Comparison of ENCODE assay signal across 8 cellular contexts in genomic region chr19:17282488-17283256, GRCh38. TPM values are rescaled to one million over a fixed set of nuclear protein-coding genes. Genes with fewer than 3 reads are reported as not detected.
A peak's percentile ranks its signal among the peaks of the same experiment; 100 is the strongest.
DNase-seq lines count a peak whose midpoint lies in the region; ATAC-seq and TF ChIP-seq lines count a peak whose summit lies in the region.

No MANE protein-coding gene starts in this region.

- H3K4me2 ChIP-seq in PC-9, result peak overlapping the region; percentile 73

- TF ChIP-seq CTCF in AG09319 (IDR thresholded peaks at IDR 0.05; ENCODE audit: low read depth, low read length) (peak; percentile 81), PC-9 (conservative IDR thresholded peaks at IDR 0.05) (peak; percentile 95), nephron (IDR thresholded peaks at IDR 0.05; ENCODE audit: unreplicated experiment in 3 of 3) (peak; percentile 91 to 95 (median 93))

- no peak for DNase-seq in AG09319 (ENCODE audit: extremely low read depth, low read depth)
- DNase-seq in HuH-7.5 (ENCODE audit: low spot score), result peak; percentile 96
- DNase-seq in PC-9, result peak; percentile 61 to 88
- DNase-seq in activated T-cell treated with anti-CD3 and anti-CD28 coated beads, Interleukin-2, amount 50 U/mL, for 4 hours, result peak; percentile 73
- DNase-seq in fibroblast of peridontal ligament (ENCODE audit: extremely low read depth), result peak; percentile 59
- DNase-seq in stimulated activated naive CD4-positive, alpha-beta T cell treated with Interleukin-2 at 50 U/mL for 16 hours (lab: John Stamatoyannopoulos, UW), result peak; percentile 76

- no peaks in the 10 kb centered on the region for H3K79me2 ChIP-seq in PC-9 (ENCODE audit: low read depth)

- H3K9me2 ChIP-seq in PC-9 (ENCODE audit: insufficient read depth), result no peaks in the 10 kb centered on the region

- H3K27me3 ChIP-seq in PC-9 (ENCODE audit: insufficient read depth, low read depth), result no peaks in the 10 kb centered on the region

- H3K4me3 Mint-ChIP-seq in activated T-cell treated with anti-CD3 and anti-CD28 coated beads, Interleukin-2, amount 50 U/mL, for 4 hours, result peak overlapping the region; percentile 82
- H3K4me3 Mint-ChIP-seq in nephron, result peak overlapping the region; percentile 71 to 75 (median 74)

- no peak overlapping the region for H3K27ac Mint-ChIP-seq in nephron

- no peaks in the 10 kb centered on the region for H3K4me1 ChIP-seq in PC-9 (replicated peaks; ENCODE audit: insufficient read depth)

- peak overlapping the region; percentile 56; the same call in 1 of the 2 replicates for H2AFZ ChIP-seq in PC-9

- H3K27me3 Mint-ChIP-seq in activated T-cell treated with anti-CD3 and anti-CD28 coated beads, Interleukin-2, amount 50 U/mL, for 4 hours (ENCODE audit: low read depth), result peaks cover 5% of the 10 kb centered on the region
- peaks cover 11% of the 10 kb centered on the region for H3K27me3 Mint-ChIP-seq in nephron (ENCODE audit: low read depth)

- H3K36me3 ChIP-seq in PC-9 (ENCODE audit: low read depth), result 0 out of 2 replicates have a peak, but pooled peaks cover 1% of the 10 kb centered on the region

- no peaks in the 10 kb centered on the region for H3K36me3 Mint-ChIP-seq in activated T-cell treated with anti-CD3 and anti-CD28 coated beads, Interleukin-2, amount 50 U/mL, for 4 hours (ENCODE audit: insufficient read depth)
- H3K36me3 Mint-ChIP-seq in nephron (ENCODE audit: low read depth), result peaks cover 12% of the 10 kb centered on the region

- H3K9me3 ChIP-seq in PC-9 (ENCODE audit: insufficient read depth, low read depth), result no peaks in the 10 kb centered on the region

- POLR2A ChIA-PET in PC-9 (lab: Charles Lee; ENCODE audit: unreplicated experiment), result interaction anchor here (0.7 kb wide), 1 partner anchor 68 kb away, joined by 4 read pairs; the partner anchor contains the start of gene USE1

- H3K4me1 Mint-ChIP-seq in activated T-cell treated with anti-CD3 and anti-CD28 coated beads, Interleukin-2, amount 50 U/mL, for 4 hours (ENCODE audit: low read depth), result peaks cover 7% of the 10 kb centered on the region
- no peaks in the 10 kb centered on the region for H3K4me1 Mint-ChIP-seq in nephron

- ATAC-seq in GM19035 (IDR thresholded peaks at IDR 0.05; ENCODE audit: unreplicated experiment), result peak; percentile 72
- ATAC-seq in activated T-cell treated with anti-CD3 and anti-CD28 coated beads, Interleukin-2, amount 50 U/mL, for 4 hours, result peak; percentile 91 to 95

- CTCF ChIA-PET in PC-9 (lab: Charles Lee), result interaction anchor here (0.5 to 0.7 kb wide), 2 partner anchors 61 to 126 kb away, joined by 3 to 5 read pairs; no protein-coding TSS in a partner anchor

- H3K4me3 ChIP-seq in PC-9, result no peak overlapping the region

- H3K27ac ChIP-seq in PC-9, result no peak overlapping the region

- BruUV-seq in PC-9 (replicated peaks; lab: Mats Ljungman, UMichigan), result no TSS peak

- H4K20me1 ChIP-seq in PC-9 (ENCODE audit: insufficient read depth), result no peaks in the 10 kb centered on the region

- H3K9me3 Mint-ChIP-seq in activated T-cell treated with anti-CD3 and anti-CD28 coated beads, Interleukin-2, amount 50 U/mL, for 4 hours, result no peaks in the 10 kb centered on the region
- no peaks in the 10 kb centered on the region for H3K9me3 Mint-ChIP-seq in nephron

- H3F3A ChIP-seq in PC-9 (ENCODE audit: insufficient read depth, low read depth), result peaks cover 35% of the 10 kb centered on the region

- intact Hi-C loops in PC-9 (cut with micrococcal nuclease; ENCODE audit: unreplicated experiment), result loop anchor here (1.0 to 5.0 kb wide), 3 partner anchors 77 to 510 kb away; no protein-coding TSS in a partner anchor

RNA-seq across cellular contexts. Expression of gene ANKLE1, which starts 1.0 kb away (rescaled TPM):
- 0.65 and 1.2 TPM in 2 replicates for total RNA-seq in PC-9 (2021)
- total RNA-seq in activated T-cell treated with anti-CD3 and anti-CD28 coated beads, Interleukin-2, amount 50 U/mL, for 4 hours, result 10 to 100 TPM in 2 of 3 donors, 1 to 10 TPM in 1; 7.6 to 19.0 (median 18.1) TPM

RNA-seq across cellular contexts. Expression of gene BABAM1, which starts 15.4 kb away (rescaled TPM):
- 127 and 152 TPM in 2 replicates for total RNA-seq in PC-9 (2021)
- total RNA-seq in activated T-cell treated with anti-CD3 and anti-CD28 coated beads, Interleukin-2, amount 50 U/mL, for 4 hours, result 100 to 1,000 TPM; 124 to 130 (median 128) TPM

RNA-seq across cellular contexts. Expression of gene USHBP1, which starts 18.1 kb away (rescaled TPM):
- not detected in 2 replicates for total RNA-seq in PC-9 (2021)
- total RNA-seq in activated T-cell treated with anti-CD3 and anti-CD28 coated beads, Interleukin-2, amount 50 U/mL, for 4 hours, result under 1 TPM in 1 of 3 donors, not detected in 2; 0.19 TPM

RNA-seq across cellular contexts. Expression of gene ABHD8, which starts 20.6 kb away (rescaled TPM):
- total RNA-seq in PC-9 (2021), result 32.2 and 37.5 TPM in 2 replicates
- 1 to 10 TPM; 3.6 to 4.5 (median 3.7) TPM for total RNA-seq in activated T-cell treated with anti-CD3 and anti-CD28 coated beads, Interleukin-2, amount 50 U/mL, for 4 hours

RNA-seq across cellular contexts. Expression of gene MRPL34, which starts 23.0 kb away (rescaled TPM):
- 64.8 and 70.8 TPM in 2 replicates for total RNA-seq in PC-9 (2021)
- 100 to 1,000 TPM; 111 to 137 (median 126) TPM for total RNA-seq in activated T-cell treated with anti-CD3 and anti-CD28 coated beads, Interleukin-2, amount 50 U/mL, for 4 hours
